ENCODE assay signal across 11 cellular contexts in genomic region chr6:31199105-31199452, GRCh38. TPM values are rescaled to one million over a fixed set of nuclear protein-coding genes. Genes with fewer than 3 reads are reported as not detected.
DNase-seq lines count a peak whose midpoint lies in the region; ATAC-seq, FAIRE-seq and TF ChIP-seq lines count a peak whose summit lies in the region.
"Not testable (repeated sequence)": the region's sequence is repeated elsewhere in the genome, so short reads cannot be mapped to it uniquely, and the experiment has no call there.
"Had no signal": no experiment of that assay in that cellular context is flagged by ENCODE, and none has a peak within 500 bp of the region (broad histone marks: within the 10 kb centered on the region; RNA-seq: fewer than 3 reads in every experiment).

No MANE protein-coding gene starts in this region.

- not testable (repeated sequence) for TF ChIP-seq POLR2A in HCT116 (IDR thresholded peaks at IDR 0.05; ENCODE audit: borderline replicate concordance, extremely low read depth, insufficient read depth, insufficient read length); GM12878 (IDR thresholded peaks at IDR 0.05; ENCODE audit: low read depth, low read length); heart left ventricle (IDR thresholded peaks at IDR 0.05)

- not testable (repeated sequence) for H2AFZ ChIP-seq in HCT116 (ENCODE audit: low read depth, low read length, poor library complexity, severe bottlenecking); SU-DHL-6 (ENCODE audit: low read depth, low read length, severe bottlenecking); GM12878 (ENCODE audit: control insufficient read depth, low read depth, low read length)

- H3K9ac ChIP-seq in HCT116 (ENCODE audit: low read length) (peak overlapping the region; percentile 76), SU-DHL-6 (ENCODE audit: low read length) (peak overlapping the region; percentile 87), GM12878 (ENCODE audit: control insufficient read depth, insufficient read depth, low read length) (peak overlapping the region; percentile 98; the same call in 1 of the 2 replicates), subcutaneous abdominal adipose tissue (ENCODE audit: low read length in 5 of 5) (peak overlapping the region in 2 of 5 donors; percentile 68 to 84)

- peak overlapping the region; percentile 87 for H3K4me2 ChIP-seq in HCT116 (ENCODE audit: low read length)
- H3K4me2 ChIP-seq in SU-DHL-6 (ENCODE audit: low read depth, low read length, poor library complexity, severe bottlenecking), result peak overlapping the region; percentile 68
- H3K4me2 ChIP-seq in GM12878 (ENCODE audit: control insufficient read depth, insufficient read depth), result peak overlapping the region; percentile 51

- 39% methylated on average over 4 of the region's 4 CpGs for WGBS in GM12878 (ENCODE audit: insufficient coverage, insufficient replicate concordance, low lambda C conversion rate, missing lambda C conversion rate)
- 91 to 97% (median 96%) methylated on average over 4 of the region's 4 CpGs for WGBS in heart left ventricle, 4 donors

- not testable (repeated sequence) for TF ChIP-seq RAD21 in HCT116 (IDR thresholded peaks at IDR 0.05; ENCODE audit: low read depth); GM12878 (IDR thresholded peaks at IDR 0.05; ENCODE audit: insufficient read depth, low read depth, low read length)

- peak overlapping the region; percentile 95 for H3K4me3 Mint-ChIP-seq in CD14-positive monocyte
- peak overlapping the region; percentile 81 for H3K4me3 Mint-ChIP-seq in activated T-cell treated with anti-CD3 and anti-CD28 coated beads, Interleukin-2, amount 50 U/mL, for 4 hours
- H3K4me3 Mint-ChIP-seq in natural killer cell treated with Interleukin-12 subunit alpha and Interleukin-12 subunit beta and Interleukin-15 and Interleukin-18, amount 100 ng/mL, for 72 hours, result peak overlapping the region; percentile 80

- intact Hi-C loops in CD14-positive monocyte (cut with micrococcal nuclease); HCT116 (cut with micrococcal nuclease); GM12878 (cut with micrococcal nuclease; ENCODE audit: unreplicated experiment): not testable (repeated sequence)
- intact Hi-C loops in heart left ventricle (cut with DNase I), result loop anchor here in 4 of 10 donors (5.0 to 10.0 kb wide), 3 partner anchors 73 to 284 kb away; partner anchors contain the start of genes HLA-C (in 2 of the 4) and VARS2 (in 1 of the 4)

- not testable (repeated sequence) for H3K36me3 ChIP-seq in HCT116 (ENCODE audit: control insufficient read depth in 1 of 2, insufficient read depth in 2 of 2, low read length in 2 of 2); SU-DHL-6 (ENCODE audit: low read length); GM12878 (ENCODE audit: control insufficient read depth in 2 of 2, insufficient read depth in 2 of 2, low read length in 1 of 2); heart left ventricle; subcutaneous abdominal adipose tissue (ENCODE audit: control insufficient read depth in 5 of 5, insufficient read depth in 5 of 5, low read length in 5 of 5)

- POLR2A ChIA-PET in HCT116 (lab: Charles Lee), result interaction anchor here (2.3 kb wide), 1 partner anchor 47 kb away, joined by 8 read pairs; no protein-coding TSS in a partner anchor
- POLR2A ChIA-PET in GM12878 (lab: Charles Lee), result not testable (repeated sequence)

- SMC1A ChIA-PET in GM12878 (lab: Charles Lee; ENCODE audit: uncharacterized antibody, unreplicated experiment), result interaction anchor here (0.6 kb wide), 1 partner anchor 96 kb away, joined by 3 read pairs; no protein-coding TSS in a partner anchor

- not testable (repeated sequence) for H3K9me3 Mint-ChIP-seq in CD14-positive monocyte; activated T-cell treated with anti-CD3 and anti-CD28 coated beads, Interleukin-2, amount 50 U/mL, for 4 hours; natural killer cell treated with Interleukin-12 subunit alpha and Interleukin-12 subunit beta and Interleukin-15 and Interleukin-18, amount 100 ng/mL, for 72 hours

- not testable (repeated sequence) for TF ChIP-seq EP300 in GM12878 (IDR thresholded peaks at IDR 0.05; ENCODE audit: borderline replicate concordance in 1 of 2, control insufficient read depth in 1 of 2, low read depth in 2 of 2, low read length in 2 of 2)

- peak overlapping the region; percentile 23 to 99 (median 97) for H3K27ac Mint-ChIP-seq in CD14-positive monocyte
- peak overlapping the region; percentile 54 to 59 for H3K27ac Mint-ChIP-seq in natural killer cell treated with Interleukin-12 subunit alpha and Interleukin-12 subunit beta and Interleukin-15 and Interleukin-18, amount 100 ng/mL, for 72 hours

- BruUV-seq in HCT116 (replicated peaks; lab: Mats Ljungman, UMichigan); GM12878 (replicated peaks; lab: Mats Ljungman, UMichigan): not testable (repeated sequence)

- H3K4me1 ChIP-seq in HCT116 (ENCODE audit: control insufficient read depth in 1 of 2, insufficient read depth in 2 of 2, low read length in 2 of 2), result peaks cover 21 to 43% of the 10 kb centered on the region in 2 experiments
- H3K4me1 ChIP-seq in GM12878 (ENCODE audit: control insufficient read depth, insufficient read depth, low read length), result peaks cover 18% of the 10 kb centered on the region
- peaks cover 0 to 44% (median 13%) of the 10 kb centered on the region in 12 donors for H3K4me1 ChIP-seq in heart left ventricle
- peaks cover 0 to 33% (median 18%) of the 10 kb centered on the region in 5 donors for H3K4me1 ChIP-seq in subcutaneous abdominal adipose tissue (ENCODE audit: control insufficient read depth in 5 of 5, insufficient read depth in 5 of 5, low read length in 5 of 5)

- H3K27me3 ChIP-seq in HCT116 (ENCODE audit: insufficient read depth, low read length); SU-DHL-6 (ENCODE audit: low read length); GM12878 (replicated peaks in 1 of 2; ENCODE audit: control insufficient read depth in 2 of 2, insufficient read depth in 2 of 2, low read length in 1 of 2); heart left ventricle; subcutaneous abdominal adipose tissue (ENCODE audit: control insufficient read depth in 5 of 5, insufficient read depth in 4 of 5, low read length in 5 of 5): not testable (repeated sequence)

- not testable (repeated sequence) for H3K27ac ChIP-seq in HCT116 (ENCODE audit: low read depth, low read length)
- H3K27ac ChIP-seq in SU-DHL-6 (ENCODE audit: low read depth, low read length) (peak overlapping the region; percentile 91; the same call in 1 of the 2 replicates), GM12878 (ENCODE audit: control insufficient read depth, insufficient read depth) (peak overlapping the region; percentile 97; the same call in 1 of the 2 replicates), heart left ventricle (peak overlapping the region in 6 of 12 donors; percentile 95 to 99 (median 98)), subcutaneous abdominal adipose tissue (ENCODE audit: low read depth, low read length) (peak overlapping the region; percentile 94)

- H3K27me3 Mint-ChIP-seq in CD14-positive monocyte (ENCODE audit: low read depth in 3 of 3); activated T-cell treated with anti-CD3 and anti-CD28 coated beads, Interleukin-2, amount 50 U/mL, for 4 hours (ENCODE audit: low read depth); natural killer cell treated with Interleukin-12 subunit alpha and Interleukin-12 subunit beta and Interleukin-15 and Interleukin-18, amount 100 ng/mL, for 72 hours: not testable (repeated sequence)

- not testable (repeated sequence) for H3K9me3 ChIP-seq in HCT116 (ENCODE audit: control insufficient read depth in 1 of 2, insufficient read depth in 1 of 2, low read depth in 1 of 2, low read length in 2 of 2); SU-DHL-6 (ENCODE audit: insufficient read depth, low read length); GM12878 (replicated peaks; ENCODE audit: control insufficient read depth, insufficient read depth, low read length)
- peaks cover 0 to 16% (median 0%) of the 10 kb centered on the region in 12 donors for H3K9me3 ChIP-seq in heart left ventricle
- H3K9me3 ChIP-seq in subcutaneous abdominal adipose tissue (ENCODE audit: control insufficient read depth in 5 of 5, low read length in 5 of 5), result peaks cover 0 to 11% (median 2%) of the 10 kb centered on the region in 5 donors

- not testable (repeated sequence) for TF ChIP-seq CTCF in CD14-positive monocyte (IDR thresholded peaks at IDR 0.05); HCT116 (IDR thresholded peaks at IDR 0.05 in 2 of 3, conservative IDR thresholded peaks at IDR 0.05 in 1 of 3; ENCODE audit: borderline replicate concordance in 1 of 3, insufficient read depth in 1 of 3, low read depth in 2 of 3, low read length in 2 of 3); SU-DHL-6 (IDR thresholded peaks at IDR 0.05; ENCODE audit: insufficient read depth, low read length, poor library complexity, severe bottlenecking); GM12878 (IDR thresholded peaks at IDR 0.05 in 2 of 3, conservative IDR thresholded peaks at IDR 0.05 in 1 of 3; ENCODE audit: control insufficient read depth in 2 of 3, extremely low read depth in 1 of 3, insufficient read depth in 1 of 3, low read depth in 3 of 3, low read length in 3 of 3); heart left ventricle (IDR thresholded peaks at IDR 0.05)

- H3F3A ChIP-seq in SU-DHL-6 (ENCODE audit: insufficient read depth), result peaks cover 41% of the 10 kb centered on the region

- RAD21 ChIA-PET in HCT116 (lab: Charles Lee; ENCODE audit: low non-redundant PET in 1 of 2, low total read pairs in 2 of 2, uncharacterized antibody in 2 of 2, unreplicated experiment in 2 of 2), result interaction anchor here in 1 of 2 experiments (0.9 kb wide), 1 partner anchor 167 kb away, joined by 3 read pairs; no protein-coding TSS in a partner anchor
- RAD21 ChIA-PET in GM12878 (lab: Charles Lee; ENCODE audit: unreplicated experiment), result not testable (repeated sequence)

- H4K20me1 ChIP-seq in HCT116 (ENCODE audit: insufficient read depth); SU-DHL-6 (ENCODE audit: low read depth, low read length); GM12878 (ENCODE audit: control insufficient read depth, insufficient read depth): not testable (repeated sequence)

- ATAC-seq in HCT116; activated T-cell treated with anti-CD3 and anti-CD28 coated beads, Interleukin-2, amount 50 U/mL, for 4 hours; GM12878; heart left ventricle; natural killer cell treated with Interleukin-12 subunit alpha and Interleukin-12 subunit beta and Interleukin-15 and Interleukin-18, amount 100 ng/mL, for 72 hours: not testable (repeated sequence)

- DNase-seq in CD14-positive monocyte (ENCODE audit: low spot score); HCT116 (ENCODE audit: low read depth, low spot score); activated T-cell treated with anti-CD3 and anti-CD28 coated beads, Interleukin-2, amount 50 U/mL, for 4 hours; GM12878 (ENCODE audit: low read depth, low spot score); heart left ventricle; natural killer cell treated with Interleukin-12 subunit alpha and Interleukin-12 subunit beta and Interleukin-15 and Interleukin-18, amount 100 ng/mL, for 72 hours (ENCODE audit: low spot score): not testable (repeated sequence)

- peak overlapping the region; percentile 79 to 88 for H3K4me3 ChIP-seq in HCT116 (replicated peaks in 1 of 2; ENCODE audit: low read depth in 1 of 2, low read length in 2 of 2)
- H3K4me3 ChIP-seq in SU-DHL-6 (ENCODE audit: insufficient read depth, low read length, poor library complexity, severe bottlenecking), result peak overlapping the region; percentile 94
- H3K4me3 ChIP-seq in GM12878, result peak overlapping the region; percentile 87
- H3K4me3 ChIP-seq in heart left ventricle, result peak overlapping the region in 7 of 12 donors; percentile 74 to 87 (median 80)
- peak overlapping the region in 2 of 5 donors; percentile 80 to 81 for H3K4me3 ChIP-seq in subcutaneous abdominal adipose tissue (ENCODE audit: low read depth in 1 of 5, low read length in 5 of 5)

- not testable (repeated sequence) for FAIRE-seq in GM12878 (lab: Jason Lieb, UNC)

- not testable (repeated sequence) for H3K9me2 ChIP-seq in HCT116 (ENCODE audit: insufficient read depth); SU-DHL-6 (replicated peaks; ENCODE audit: insufficient read depth, low read length)

- H3K36me3 Mint-ChIP-seq in CD14-positive monocyte, result peaks cover 15 to 24% of the 10 kb centered on the region in 2 donors
- peaks cover 14% of the 10 kb centered on the region for H3K36me3 Mint-ChIP-seq in activated T-cell treated with anti-CD3 and anti-CD28 coated beads, Interleukin-2, amount 50 U/mL, for 4 hours (ENCODE audit: insufficient read depth)
- not testable (repeated sequence) for H3K36me3 Mint-ChIP-seq in natural killer cell treated with Interleukin-12 subunit alpha and Interleukin-12 subunit beta and Interleukin-15 and Interleukin-18, amount 100 ng/mL, for 72 hours

- in situ Hi-C loops in GM12878 (cut with MboI), result loop anchor here (5.0 kb wide), 2 partner anchors 68 to 168 kb away; no protein-coding TSS in a partner anchor

- CTCF ChIA-PET in HCT116 (lab: Charles Lee), result not testable (repeated sequence)
- CTCF ChIA-PET in GM12878 (lab: Yijun Ruan, JAX), result interaction anchor here (2.7 to 14.6 kb wide), 2 partner anchors 61 to 167 kb away, joined by 14 to 326 read pairs; partner anchors contain the start of gene PSORS1C2

- H3K4me1 Mint-ChIP-seq in CD14-positive monocyte, result peaks cover 72% of the 10 kb centered on the region
- H3K4me1 Mint-ChIP-seq in activated T-cell treated with anti-CD3 and anti-CD28 coated beads, Interleukin-2, amount 50 U/mL, for 4 hours (ENCODE audit: low read depth), result peaks cover 76% of the 10 kb centered on the region
- peaks cover 53 to 55% of the 10 kb centered on the region in 2 donors for H3K4me1 Mint-ChIP-seq in natural killer cell treated with Interleukin-12 subunit alpha and Interleukin-12 subunit beta and Interleukin-15 and Interleukin-18, amount 100 ng/mL, for 72 hours (ENCODE audit: low read depth in 2 of 2)

- peaks cover 17% of the 10 kb centered on the region for H3K79me2 ChIP-seq in HCT116 (ENCODE audit: insufficient read depth, low read length)
- peaks cover 46% of the 10 kb centered on the region for H3K79me2 ChIP-seq in SU-DHL-6 (ENCODE audit: insufficient read depth, low read length)
- H3K79me2 ChIP-seq in GM12878 (ENCODE audit: control insufficient read depth, insufficient read depth, low read length), result peaks cover 31% of the 10 kb centered on the region

RNA-seq across cellular contexts. Expression of gene POU5F1, which starts 28.6 kb away (rescaled TPM):
- polyA plus RNA-seq in CD14-positive monocyte (not detected), GM12878 (2011; rRNA removed) (2.3 and 2.5 TPM in 2 replicates), GM12878 (2014; fragmentation: Illumina TruSeq; extraction: Trizol) (2.1 and 4.8 TPM in 2 replicates), GM12878 (2014; fragmentation: Nextera tagmentation; extraction: Ambion mirVana) (1 to 10 TPM; 1.4 to 2.7 TPM), GM12878 (2014; rRNA removed) (3.7 and 5.5 TPM in 2 replicates), GM12878 (2016; fragmentation: Nextera tagmentation; extraction: Ambion mirVana) (1 to 10 TPM; 1.8 to 2.0 TPM), heart left ventricle (under 1 TPM; 0.72 to 0.91 TPM)
- total RNA-seq in HCT116 (2021; ENCODE audit: unreplicated experiment) (1.9 TPM), GM12878 (2014; rRNA removed) (3.1 and 4.1 TPM in 2 replicates), GM12878 (2014; rRNA removed; fragmentation: Illumina TruSeq; extraction: Trizol) (4.5 and 5.3 TPM in 2 replicates), GM12878 (2021) (2.0 and 3.7 TPM in 2 replicates), heart left ventricle (1 to 10 TPM in 1 of 9 donors, under 1 TPM in 7, not detected in 1; 0.16 to 1.3 (median 0.31) TPM)
- 0.07 and 0.17 TPM in 2 replicates for polyA plus RNA-seq in HCT116 (2012)
- 1 to 10 TPM in 2 of 3 donors, under 1 TPM in 1; 0.63 to 1.4 (median 1.0) TPM for total RNA-seq in activated T-cell treated with anti-CD3 and anti-CD28 coated beads, Interleukin-2, amount 50 U/mL, for 4 hours
- 1.1 and 3.6 TPM in 2 replicates for total RNA-seq in GM12878 (2013; cell fraction: nucleolus; rRNA removed)
- 1.9 TPM for polyA plus RNA-seq in GM12878 (2011; ENCODE audit: low read depth)
- polyA plus RNA-seq in GM12878 (2011; cell fraction: cytosol; rRNA removed), result 1.9 and 3.1 TPM in 2 replicates
- polyA plus RNA-seq in GM12878 (2011; cell fraction: nucleus; rRNA removed), result 10.6 and 14.3 TPM in 2 replicates
- polyA plus RNA-seq in GM12878 (2012), result 3.4 and 4.7 TPM in 2 replicates
- 1.6 and 4.1 TPM in 2 replicates for polyA minus RNA-seq in GM12878 (2011; rRNA and poly(A)+ RNA removed)
- 0.94 TPM in 1 of 2 replicates, not detected in the other for polyA minus RNA-seq in GM12878 (2011; cell fraction: cytosol; rRNA and poly(A)+ RNA removed)
- polyA minus RNA-seq in GM12878 (2011; cell fraction: nucleus; rRNA and poly(A)+ RNA removed), result 1.5 and 1.6 TPM in 2 replicates
- total RNA-seq in natural killer cell treated with Interleukin-12 subunit alpha and Interleukin-12 subunit beta and Interleukin-15 and Interleukin-18, amount 100 ng/mL, for 72 hours, result under 1 TPM in 1 of 2 donors, not detected in 1; 0.21 TPM
- total RNA-seq: A673, glomerular endothelial cell, NCI-H460 had no signal

RNA-seq across cellular contexts. Expression of gene TCF19, which starts 40.7 kb away (rescaled TPM):
- 1 to 10 TPM in 1 of 2 donors, under 1 TPM in 1; 0.75 to 1.1 TPM for polyA plus RNA-seq in CD14-positive monocyte
- 15.4 TPM for total RNA-seq in HCT116 (2021; ENCODE audit: unreplicated experiment)
- polyA plus RNA-seq in HCT116 (2012), result 7.0 and 8.3 TPM in 2 replicates
- total RNA-seq in activated T-cell treated with anti-CD3 and anti-CD28 coated beads, Interleukin-2, amount 50 U/mL, for 4 hours, result 10 to 100 TPM; 28.8 to 31.1 (median 30.8) TPM
- 12.1 and 12.6 TPM in 2 replicates for total RNA-seq in GM12878 (2013; cell fraction: nucleolus; rRNA removed)
- total RNA-seq in GM12878 (2014; rRNA removed), result 90.5 and 103 TPM in 2 replicates
- 42.6 and 46.3 TPM in 2 replicates for total RNA-seq in GM12878 (2014; rRNA removed; fragmentation: Illumina TruSeq; extraction: Trizol)
- 60.2 and 61.1 TPM in 2 replicates for total RNA-seq in GM12878 (2021)
- 20.5 TPM for polyA plus RNA-seq in GM12878 (2011; ENCODE audit: low read depth)
- 28.3 and 29.0 TPM in 2 replicates for polyA plus RNA-seq in GM12878 (2011; rRNA removed)
- polyA plus RNA-seq in GM12878 (2011; cell fraction: cytosol; rRNA removed), result 31.8 and 47.0 TPM in 2 replicates
- 40.8 and 45.4 TPM in 2 replicates for polyA plus RNA-seq in GM12878 (2011; cell fraction: nucleus; rRNA removed)
- 31.6 and 32.0 TPM in 2 replicates for polyA plus RNA-seq in GM12878 (2012)
- 33.9 and 43.6 TPM in 2 replicates for polyA plus RNA-seq in GM12878 (2014; fragmentation: Illumina TruSeq; extraction: Trizol)
- polyA plus RNA-seq in GM12878 (2014; fragmentation: Nextera tagmentation; extraction: Ambion mirVana), result 10 to 100 TPM in 1 of 2 experiments, 1 to 10 TPM in 1; 7.7 to 19.5 TPM
- 83.5 and 91.4 TPM in 2 replicates for polyA plus RNA-seq in GM12878 (2014; rRNA removed)
- 10 to 100 TPM; 77.9 to 85.0 TPM for polyA plus RNA-seq in GM12878 (2016; fragmentation: Nextera tagmentation; extraction: Ambion mirVana)
- 12.8 and 28.2 TPM in 2 replicates for polyA minus RNA-seq in GM12878 (2011; rRNA and poly(A)+ RNA removed)
- polyA minus RNA-seq in GM12878 (2011; cell fraction: cytosol; rRNA and poly(A)+ RNA removed), result 8.2 and 10.0 TPM in 2 replicates
- polyA minus RNA-seq in GM12878 (2011; cell fraction: nucleus; rRNA and poly(A)+ RNA removed), result 5.7 and 12.2 TPM in 2 replicates
- 10 to 100 TPM in 1 of 9 donors, 1 to 10 TPM in 8; 1.8 to 12.9 (median 2.7) TPM for total RNA-seq in heart left ventricle
- polyA plus RNA-seq in heart left ventricle, result 1 to 10 TPM; 1.8 to 2.6 TPM
- total RNA-seq in natural killer cell treated with Interleukin-12 subunit alpha and Interleukin-12 subunit beta and Interleukin-15 and Interleukin-18, amount 100 ng/mL, for 72 hours, result 10 to 100 TPM; 59.0 to 96.5 TPM

RNA-seq across cellular contexts. Expression of gene CCHCR1, which starts 41.5 kb away (rescaled TPM):
- 1 to 10 TPM; 2.2 to 2.8 TPM for polyA plus RNA-seq in CD14-positive monocyte
- 40.7 TPM for total RNA-seq in HCT116 (2021; ENCODE audit: unreplicated experiment)
- 31.1 and 33.3 TPM in 2 replicates for polyA plus RNA-seq in HCT116 (2012)
- 10 to 100 TPM; 22.1 to 23.4 (median 23.1) TPM for total RNA-seq in activated T-cell treated with anti-CD3 and anti-CD28 coated beads, Interleukin-2, amount 50 U/mL, for 4 hours
- total RNA-seq in GM12878 (2013; cell fraction: nucleolus; rRNA removed), result 36.3 and 37.0 TPM in 2 replicates
- total RNA-seq in GM12878 (2014; rRNA removed), result 26.7 and 30.2 TPM in 2 replicates
- total RNA-seq in GM12878 (2014; rRNA removed; fragmentation: Illumina TruSeq; extraction: Trizol), result 19.1 and 24.2 TPM in 2 replicates
- 35.0 and 36.8 TPM in 2 replicates for total RNA-seq in GM12878 (2021)
- 14.4 TPM for polyA plus RNA-seq in GM12878 (2011; ENCODE audit: low read depth)
- 9.4 and 15.3 TPM in 2 replicates for polyA plus RNA-seq in GM12878 (2011; rRNA removed)
- 14.0 and 18.4 TPM in 2 replicates for polyA plus RNA-seq in GM12878 (2011; cell fraction: cytosol; rRNA removed)
- 54.6 and 62.6 TPM in 2 replicates for polyA plus RNA-seq in GM12878 (2011; cell fraction: nucleus; rRNA removed)
- polyA plus RNA-seq in GM12878 (2012), result 24.4 and 26.6 TPM in 2 replicates
- 21.7 and 22.6 TPM in 2 replicates for polyA plus RNA-seq in GM12878 (2014; fragmentation: Illumina TruSeq; extraction: Trizol)
- 1 to 10 TPM; 1.0 to 1.4 TPM for polyA plus RNA-seq in GM12878 (2014; fragmentation: Nextera tagmentation; extraction: Ambion mirVana)
- polyA plus RNA-seq in GM12878 (2014; rRNA removed), result 34.9 and 35.2 TPM in 2 replicates
- polyA plus RNA-seq in GM12878 (2016; fragmentation: Nextera tagmentation; extraction: Ambion mirVana), result 10 to 100 TPM; 31.4 to 34.5 TPM
- 10.6 and 18.5 TPM in 2 replicates for polyA minus RNA-seq in GM12878 (2011; rRNA and poly(A)+ RNA removed)
- 5.0 and 5.2 TPM in 2 replicates for polyA minus RNA-seq in GM12878 (2011; cell fraction: cytosol; rRNA and poly(A)+ RNA removed)
- polyA minus RNA-seq in GM12878 (2011; cell fraction: nucleus; rRNA and poly(A)+ RNA removed), result 14.1 and 23.8 TPM in 2 replicates
- total RNA-seq in heart left ventricle, result 10 to 100 TPM in 6 of 9 donors, 1 to 10 TPM in 3; 6.0 to 16.4 (median 12.5) TPM
- 10 to 100 TPM in 1 of 2 donors, 1 to 10 TPM in 1; 10.0 to 10.3 TPM for polyA plus RNA-seq in heart left ventricle
- total RNA-seq in natural killer cell treated with Interleukin-12 subunit alpha and Interleukin-12 subunit beta and Interleukin-15 and Interleukin-18, amount 100 ng/mL, for 72 hours, result 10 to 100 TPM; 29.2 to 54.1 TPM
